ENCODE assay signal across 8 cellular contexts in the genomic region with DNA sequence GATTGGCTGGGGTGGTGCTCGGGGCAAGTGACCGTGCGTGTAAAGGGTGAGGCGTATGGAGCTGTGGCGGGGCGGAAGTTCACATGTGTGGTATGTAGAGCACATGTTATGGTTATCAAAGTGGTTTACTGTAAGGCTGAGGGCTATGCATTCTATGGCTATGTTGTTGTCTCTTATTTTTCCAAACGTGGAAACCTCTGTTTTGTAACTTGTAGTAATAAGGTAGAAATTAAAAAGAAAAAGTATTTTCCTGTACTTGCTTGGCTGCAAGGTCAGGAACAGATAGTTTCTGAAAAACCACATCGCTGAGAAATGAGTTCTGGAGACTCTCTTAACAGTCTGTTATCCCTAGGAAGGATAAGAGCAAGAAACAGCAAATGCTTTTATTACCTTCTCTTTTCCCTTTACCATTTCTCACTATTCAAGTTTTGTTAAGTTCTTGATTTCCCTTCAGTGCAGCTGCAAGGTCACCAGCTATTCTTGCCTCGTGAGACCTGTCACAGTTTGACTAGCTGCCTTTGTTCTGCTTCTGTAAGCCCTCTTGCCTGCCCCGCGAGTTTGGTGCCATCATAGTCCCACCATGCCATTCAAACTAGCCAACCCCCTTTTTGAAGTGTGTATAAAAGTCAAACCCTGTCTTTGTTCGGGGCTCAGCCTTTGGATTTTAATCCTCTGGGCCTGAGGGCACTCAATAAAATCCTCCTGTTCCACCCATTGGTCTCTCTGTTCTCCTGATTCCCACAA. TPM values are rescaled to one million over a fixed set of nuclear protein-coding genes. Genes with fewer than 3 reads are reported as not detected.
DNase-seq lines count a peak whose midpoint lies in the region; ATAC-seq and TF ChIP-seq lines count a peak whose summit lies in the region.

No MANE protein-coding gene starts in this region.

- no peaks in the 10 kb centered on the region for H3K27me3 Mint-ChIP-seq in activated CD4-positive, alpha-beta T cell treated with anti-CD3 and anti-CD28 coated beads, Interleukin-2, amount 10 ng/mL, durations not matched to agents 7 days and 5 days

- DNase-seq in CMK (ENCODE audit: low read depth) (peak; percentile 94), NCI-H2196 (lab: John Stamatoyannopoulos, UW; ENCODE audit: unreplicated experiment) (peak; percentile 59), fibroblast of lung (ENCODE audit: low read depth in 2 of 2) (peak; percentile 87 to 96), putamen (ENCODE audit: low spot score) (no peak)
- DNase-seq in activated CD4-positive, alpha-beta T cell treated with anti-CD3 and anti-CD28 coated beads, Interleukin-2, amount 10 ng/mL, durations not matched to agents 7 days and 5 days, result peak; percentile 56

- TF ChIP-seq RAD21 in neural cell (conservative IDR thresholded peaks at IDR 0.05), result no peak

- no peaks in the 10 kb centered on the region for H3K79me2 ChIP-seq in fibroblast of lung (ENCODE audit: control insufficient read depth, insufficient read depth, low read length)
- H3K79me2 ChIP-seq in neural cell (replicated peaks; ENCODE audit: insufficient read depth, low read length), result no peaks in the 10 kb centered on the region

- no peaks in the 10 kb centered on the region for H3K9me3 ChIP-seq in fibroblast of lung (ENCODE audit: control insufficient read depth, insufficient read depth, low read depth, low read length)
- no peaks in the 10 kb centered on the region for H3K9me3 ChIP-seq in neural cell (ENCODE audit: low read length)

- peak overlapping the region; percentile 100 for H3K9ac ChIP-seq in fibroblast of lung (ENCODE audit: insufficient read depth, low read length)
- H3K9ac ChIP-seq in neural cell (ENCODE audit: low read length), result peak overlapping the region; percentile 92

- POLR2A ChIA-PET in activated CD4-positive, alpha-beta T cell treated with anti-CD3 and anti-CD28 coated beads, Interleukin-2, amount 10 ng/mL, durations not matched to agents 7 days and 5 days (lab: Charles Lee), result interaction anchor here (0.6 to 1.6 kb wide), 6 partner anchors 9 to 392 kb away, joined by 3 to 11 read pairs (median 4); a partner anchor contains a TSS

- H4K20me1 ChIP-seq in fibroblast of lung (ENCODE audit: control insufficient read depth, extremely low read depth, insufficient read depth, low read length) (no peaks in the 10 kb centered on the region), neural cell (ENCODE audit: insufficient read depth) (no peaks in the 10 kb centered on the region)

- peak; percentile 83 for ATAC-seq in GM19023 (IDR thresholded peaks at IDR 0.05; ENCODE audit: unreplicated experiment)
- ATAC-seq in HG03095 (IDR thresholded peaks at IDR 0.05; ENCODE audit: unreplicated experiment), result peak; percentile 62

- H3K36me3 Mint-ChIP-seq in activated CD4-positive, alpha-beta T cell treated with anti-CD3 and anti-CD28 coated beads, Interleukin-2, amount 10 ng/mL, durations not matched to agents 7 days and 5 days (ENCODE audit: low read depth), result peaks cover 2% of the 10 kb centered on the region

- H3K9me3 Mint-ChIP-seq in activated CD4-positive, alpha-beta T cell treated with anti-CD3 and anti-CD28 coated beads, Interleukin-2, amount 10 ng/mL, durations not matched to agents 7 days and 5 days, result peaks cover 5% of the 10 kb centered on the region

- peak overlapping the region; percentile 92 for H3K4me2 ChIP-seq in fibroblast of lung (ENCODE audit: extremely low read depth, insufficient read depth, low read length)
- no peak overlapping the region for H3K4me2 ChIP-seq in neural cell (ENCODE audit: low read length)

- peaks cover 11% of the 10 kb centered on the region for H3K4me1 ChIP-seq in fibroblast of lung (ENCODE audit: control insufficient read depth, extremely low read depth, insufficient read depth, low read length)

- H2AFZ ChIP-seq in fibroblast of lung (ENCODE audit: low read length) (peak overlapping the region; percentile 99), neural cell (ENCODE audit: low read depth, low read length) (peak overlapping the region; percentile 97)

- peaks cover 41% of the 10 kb centered on the region for H3K4me1 Mint-ChIP-seq in activated CD4-positive, alpha-beta T cell treated with anti-CD3 and anti-CD28 coated beads, Interleukin-2, amount 10 ng/mL, durations not matched to agents 7 days and 5 days

- TF ChIP-seq CTCF in fibroblast of lung (conservative IDR thresholded peaks at IDR 0.05 in 1 of 2, IDR thresholded peaks at IDR 0.05 in 1 of 2; ENCODE audit: low read depth in 1 of 2, low read length in 2 of 2) (no peak), neural cell (IDR thresholded peaks at IDR 0.05; ENCODE audit: poor library complexity, severe bottlenecking) (no peak)

- no peaks in the 10 kb centered on the region for H3F3A ChIP-seq in neural cell (ENCODE audit: insufficient read depth, low read length, poor library complexity, severe bottlenecking)

- peak overlapping the region; percentile 100 for H3K27ac ChIP-seq in fibroblast of lung (ENCODE audit: insufficient read depth, low read length)
- peak overlapping the region; percentile 100 for H3K27ac ChIP-seq in neural cell (ENCODE audit: low read length)

- H3K36me3 ChIP-seq in fibroblast of lung (ENCODE audit: control insufficient read depth, insufficient read depth, low read length) (no peaks in the 10 kb centered on the region), neural cell (ENCODE audit: insufficient read depth, low read length) (no peaks in the 10 kb centered on the region)

- CTCF ChIA-PET in activated CD4-positive, alpha-beta T cell treated with anti-CD3 and anti-CD28 coated beads, Interleukin-2, amount 10 ng/mL, durations not matched to agents 7 days and 5 days (lab: Charles Lee), result no interaction called here

- no peak for TF ChIP-seq EP300 in neural cell (conservative IDR thresholded peaks at IDR 0.05; ENCODE audit: poor library complexity, severe bottlenecking)

- no peak overlapping the region for H3K4me3 Mint-ChIP-seq in activated CD4-positive, alpha-beta T cell treated with anti-CD3 and anti-CD28 coated beads, Interleukin-2, amount 10 ng/mL, durations not matched to agents 7 days and 5 days

- no peaks in the 10 kb centered on the region for H3K9me2 ChIP-seq in neural cell (ENCODE audit: insufficient read depth, low read length)

- peak overlapping the region; percentile 47 to 69 (median 66) for H3K4me3 ChIP-seq in fibroblast of lung (replicated peaks in 1 of 4; ENCODE audit: control extremely low read depth in 1 of 4, insufficient read depth in 1 of 4, low read depth in 3 of 4, low read length in 4 of 4)
- peak overlapping the region; percentile 70 for H3K4me3 ChIP-seq in neural cell (ENCODE audit: low read length)

- H3K27ac Mint-ChIP-seq in activated CD4-positive, alpha-beta T cell treated with anti-CD3 and anti-CD28 coated beads, Interleukin-2, amount 10 ng/mL, durations not matched to agents 7 days and 5 days, result no peak overlapping the region

- no peaks in the 10 kb centered on the region for H3K27me3 ChIP-seq in fibroblast of lung (ENCODE audit: control insufficient read depth, insufficient read depth, low read length)
- no peaks in the 10 kb centered on the region for H3K27me3 ChIP-seq in neural cell (ENCODE audit: insufficient read depth, low read depth, low read length)

TF ChIP-seq in neural cell, 6 proteins besides CTCF, POLR2A, EP300 and RAD21:
- TF ChIP-seq MXI1 (conservative IDR thresholded peaks at IDR 0.05; ENCODE audit: poor library complexity, severe bottlenecking) (peak; percentile 51), POLR2AphosphoS5 (IDR thresholded peaks at IDR 0.05) (peak; percentile 96), SMC3 (conservative IDR thresholded peaks at IDR 0.05; ENCODE audit: poor library complexity) (no peak)

RNA-seq across cellular contexts. Expression of a gene that starts 9.5 kb away (rescaled TPM):
- total RNA-seq in activated CD4-positive, alpha-beta T cell treated with anti-CD3 and anti-CD28 coated beads, Interleukin-2, amount 10 ng/mL, durations not matched to agents 7 days and 5 days, result 1,000 to 10,000 TPM; 2,316 to 2,477 TPM
- under 0.01 and 3,997 TPM in 2 replicates for total RNA-seq in fibroblast of lung
- polyA plus RNA-seq in fibroblast of lung, result not detected in 2 replicates
- 44.1 and 65.6 TPM in 2 replicates for polyA plus RNA-seq in fibroblast of lung (2012)
- under 0.01 TPM in 2 replicates for polyA minus RNA-seq in fibroblast of lung (ENCODE audit: low replicate concordance)
- under 0.01 TPM in 1 of 2 replicates, not detected in the other for polyA plus RNA-seq in neural cell
- under 0.01 TPM in 2 replicates for polyA minus RNA-seq in neural cell

RNA-seq across cellular contexts. Expression of a gene that starts 16.4 kb away (rescaled TPM):
- total RNA-seq in activated CD4-positive, alpha-beta T cell treated with anti-CD3 and anti-CD28 coated beads, Interleukin-2, amount 10 ng/mL, durations not matched to agents 7 days and 5 days, result 10 to 100 TPM; 30.7 to 37.3 TPM
- 20.3 and 22.3 TPM in 2 replicates for total RNA-seq in fibroblast of lung
- 3.6 and 3.8 TPM in 2 replicates for polyA plus RNA-seq in fibroblast of lung
- polyA plus RNA-seq in fibroblast of lung (2012), result 5.5 and 6.7 TPM in 2 replicates
- polyA minus RNA-seq in fibroblast of lung (ENCODE audit: low replicate concordance), result 4.7 and 5.8 TPM in 2 replicates
- 23.6 and 26.3 TPM in 2 replicates for polyA plus RNA-seq in neural cell
- 17.8 and 21.2 TPM in 2 replicates for polyA minus RNA-seq in neural cell
